In the genomic region with DNA sequence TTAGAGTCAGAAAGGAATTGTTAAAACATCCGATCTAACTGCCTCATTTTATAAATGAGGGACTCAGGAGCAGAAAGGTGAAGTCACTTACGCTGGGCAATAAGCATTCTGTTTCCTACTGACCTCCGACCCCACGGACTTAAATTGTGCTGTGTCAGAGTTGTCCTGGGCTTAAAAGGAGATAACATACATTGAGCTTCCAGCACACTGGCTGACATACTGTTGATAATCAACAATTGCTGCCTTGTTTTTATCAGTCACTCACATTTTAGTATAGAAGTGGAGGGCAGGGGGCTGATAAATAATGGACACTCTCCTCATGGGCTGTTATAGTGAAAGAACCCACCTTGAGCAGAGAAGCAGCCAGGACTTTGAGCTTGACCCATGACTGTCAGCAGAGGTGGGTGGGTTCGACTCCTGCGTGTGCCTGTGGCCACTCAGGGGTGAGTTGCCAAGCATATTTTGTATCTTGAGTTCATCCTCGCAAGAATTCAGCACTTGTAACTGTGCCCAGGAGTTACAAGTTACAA, we compare ENCODE assay signal across 24 cellular contexts.
DNase-seq lines count a peak whose midpoint lies in the region; ATAC-seq and TF ChIP-seq lines count a peak whose summit lies in the region.
"Had no signal": no experiment of that assay in that cellular context is flagged by ENCODE, and none has a peak within 500 bp of the region (broad histone marks: within the 10 kb centered on the region; RNA-seq: fewer than 3 reads in every experiment).

No MANE protein-coding gene starts in this region.

- no peak overlapping the region for H4K8ac ChIP-seq in mesendoderm (ENCODE audit: low read depth, low read length)

- H3K27me3 Mint-ChIP-seq in stimulated activated naive CD8-positive, alpha-beta T cell treated with anti-CD3 and anti-CD28 coated beads, Interleukin-15, Interleukin-2, amounts not matched to agents 100 ng/mL and 50 ng/mL, for 24 hours, result no peaks in the 10 kb centered on the region
- H3K27me3 Mint-ChIP-seq in WTC11 (ENCODE audit: low read depth), result no peaks in the 10 kb centered on the region; the same call in 1 of the 2 replicates
- H3K27me3 Mint-ChIP-seq: activated CD8-positive, alpha-beta memory T cell treated with anti-CD3 and anti-CD28 coated beads, Interleukin-2, amount 10 ng/mL, durations not matched to agents 7 days and 5 days; stimulated activated naive CD8-positive, alpha-beta T cell treated with anti-CD3 and anti-CD28 coated beads, Interleukin-15, amount 100 ng/mL, for 72 hours had no signal

- H3K4me2 ChIP-seq in mesendoderm (ENCODE audit: low read length), result no peak overlapping the region
- H3K4me2 ChIP-seq: A549 had no signal

- no peak overlapping the region for H3K23ac ChIP-seq in mesendoderm (ENCODE audit: low read length)

- H3K56ac ChIP-seq in mesendoderm (ENCODE audit: low read length), result peak overlapping the region; percentile 54

- no peaks in the 10 kb centered on the region for H3K9me3 Mint-ChIP-seq in stimulated activated naive CD8-positive, alpha-beta T cell treated with anti-CD3 and anti-CD28 coated beads, Interleukin-15, Interleukin-2, amounts not matched to agents 100 ng/mL and 50 ng/mL, for 24 hours
- 0 out of 2 replicates have a peak, but pooled peaks cover 3% of the 10 kb centered on the region for H3K9me3 Mint-ChIP-seq in WTC11
- H3K9me3 Mint-ChIP-seq: CD4-positive, alpha-beta memory T cell; stimulated activated naive CD8-positive, alpha-beta T cell treated with anti-CD3 and anti-CD28 coated beads, Interleukin-15, amount 100 ng/mL, for 72 hours had no signal

- no CpG with 5 or more reads among the region's 7 CpGs for WGBS in mesendoderm (ENCODE audit: extremely low coverage, insufficient coverage, low lambda C conversion rate)

- no peak overlapping the region for H3K9ac ChIP-seq in mesendoderm (ENCODE audit: low read length)

- H3K36me3 ChIP-seq in mesendoderm (ENCODE audit: control insufficient read depth, insufficient read depth, low read length), result no peaks in the 10 kb centered on the region
- H3K36me3 ChIP-seq: HAP-1, WERI-Rb-1 had no signal

- peak overlapping the region; percentile 65 for H3K4ac ChIP-seq in mesendoderm (ENCODE audit: low read depth, low read length)

- no peak overlapping the region for H2BK15ac ChIP-seq in mesendoderm (replicated peaks; ENCODE audit: low read depth)

- H2BK5ac ChIP-seq in mesendoderm (ENCODE audit: low read length), result peak overlapping the region; percentile 54

- H3K79me1 ChIP-seq in mesendoderm (ENCODE audit: low read length), result no peaks in the 10 kb centered on the region

- no peak overlapping the region for H3K4me3 Mint-ChIP-seq in stimulated activated naive CD8-positive, alpha-beta T cell treated with anti-CD3 and anti-CD28 coated beads, Interleukin-15, Interleukin-2, amounts not matched to agents 100 ng/mL and 50 ng/mL, for 24 hours
- no peak overlapping the region for H3K4me3 Mint-ChIP-seq in WTC11
- H3K4me3 Mint-ChIP-seq: activated CD8-positive, alpha-beta memory T cell treated with anti-CD3 and anti-CD28 coated beads, Interleukin-2, amount 10 ng/mL, durations not matched to agents 7 days and 5 days; CD4-positive, alpha-beta memory T cell; stimulated activated naive CD8-positive, alpha-beta T cell treated with anti-CD3 and anti-CD28 coated beads, Interleukin-15, amount 100 ng/mL, for 72 hours had no signal

- no peaks in the 10 kb centered on the region for H3K27me3 ChIP-seq in mesendoderm (ENCODE audit: insufficient read depth, low read length, poor library complexity)

- TF ChIP-seq CTCF in WTC11 (IDR thresholded peaks at IDR 0.05), result no peak

- no peak overlapping the region for H4K5ac ChIP-seq in mesendoderm (ENCODE audit: low read length)

- peak overlapping the region; percentile 13 for H3K18ac ChIP-seq in mesendoderm (ENCODE audit: low read length)

- H3K4me3 ChIP-seq in mesendoderm (ENCODE audit: low read length), result no peak overlapping the region
- H3K4me3 ChIP-seq: A549, HAP-1 had no signal

- no peaks in the 10 kb centered on the region for H3K79me2 ChIP-seq in mesendoderm (ENCODE audit: control insufficient read depth, insufficient read depth, low read length)

- no peak for ATAC-seq in stimulated activated naive CD8-positive, alpha-beta T cell treated with anti-CD3 and anti-CD28 coated beads, Interleukin-15, Interleukin-2, amounts not matched to agents 100 U/mL and 50 U/mL, for 24 hours
- ATAC-seq in WTC11 (no peak), HG02623 (IDR thresholded peaks at IDR 0.05; ENCODE audit: unreplicated experiment) (no peak), HG03159 (IDR thresholded peaks at IDR 0.05; ENCODE audit: unreplicated experiment) (no peak)
- ATAC-seq: A549; activated CD8-positive, alpha-beta memory T cell treated with anti-CD3 and anti-CD28 coated beads, Interleukin-2, amount 10 ng/mL, durations not matched to agents 7 days and 5 days; Panc1; stimulated activated naive CD8-positive, alpha-beta T cell treated with anti-CD3 and anti-CD28 coated beads, Interleukin-15, amount 100 ng/mL, for 72 hours had no signal

- POLR2A ChIA-PET in WTC11 (lab: Charles Lee), result interaction anchor here (0.6 kb wide), 1 partner anchor 29 kb away, joined by 3 read pairs; no protein-coding TSS in a partner anchor

- CTCF ChIA-PET in WTC11 (lab: Charles Lee), result no interaction called here

- peak overlapping the region; percentile 20 for H3K27ac ChIP-seq in mesendoderm (ENCODE audit: low read depth, low read length)
- H3K27ac ChIP-seq: WERI-Rb-1 had no signal

- no peak overlapping the region for H2AK5ac ChIP-seq in mesendoderm (ENCODE audit: low read length)

- H3K27ac Mint-ChIP-seq in stimulated activated naive CD8-positive, alpha-beta T cell treated with anti-CD3 and anti-CD28 coated beads, Interleukin-15, Interleukin-2, amounts not matched to agents 100 ng/mL and 50 ng/mL, for 24 hours, result peak overlapping the region; percentile 9
- peak overlapping the region; percentile 86 for H3K27ac Mint-ChIP-seq in WTC11
- H3K27ac Mint-ChIP-seq: activated CD8-positive, alpha-beta memory T cell treated with anti-CD3 and anti-CD28 coated beads, Interleukin-2, amount 10 ng/mL, durations not matched to agents 7 days and 5 days; CD4-positive, alpha-beta memory T cell had no signal

- no peaks in the 10 kb centered on the region for H3K4me1 Mint-ChIP-seq in stimulated activated naive CD8-positive, alpha-beta T cell treated with anti-CD3 and anti-CD28 coated beads, Interleukin-15, Interleukin-2, amounts not matched to agents 100 ng/mL and 50 ng/mL, for 24 hours (ENCODE audit: low read depth)
- H3K4me1 Mint-ChIP-seq in WTC11, result peaks cover 47% of the 10 kb centered on the region
- H3K4me1 Mint-ChIP-seq: activated CD8-positive, alpha-beta memory T cell treated with anti-CD3 and anti-CD28 coated beads, Interleukin-2, amount 10 ng/mL, durations not matched to agents 7 days and 5 days; CD4-positive, alpha-beta memory T cell had no signal

- no peaks in the 10 kb centered on the region for H3K36me3 Mint-ChIP-seq in stimulated activated naive CD8-positive, alpha-beta T cell treated with anti-CD3 and anti-CD28 coated beads, Interleukin-15, Interleukin-2, amounts not matched to agents 100 ng/mL and 50 ng/mL, for 24 hours (ENCODE audit: low read depth)
- no peaks in the 10 kb centered on the region for H3K36me3 Mint-ChIP-seq in WTC11
- H3K36me3 Mint-ChIP-seq: activated CD8-positive, alpha-beta memory T cell treated with anti-CD3 and anti-CD28 coated beads, Interleukin-2, amount 10 ng/mL, durations not matched to agents 7 days and 5 days; CD4-positive, alpha-beta memory T cell had no signal

- H2BK120ac ChIP-seq in mesendoderm (ENCODE audit: low read depth, low read length), result no peak overlapping the region

- DNase-seq in stimulated activated naive CD8-positive, alpha-beta T cell treated with anti-CD3 and anti-CD28 coated beads, Interleukin-15, Interleukin-2, amounts not matched to agents 100 U/mL and 50 U/mL, for 24 hours, result no peak
- DNase-seq in WTC11 (ENCODE audit: low spot score) (no peak), mesendoderm (peak; percentile 66), NCI-H1092 (lab: John Stamatoyannopoulos, UW) (no peak), GM19238 (ENCODE audit: insufficient read length, low spot score) (no peak)
- DNase-seq: activated CD4-positive, alpha-beta T cell treated with anti-CD3 and anti-CD28 coated beads, Interleukin-2, amount 50 U/mL, for 1 hour; activated CD8-positive, alpha-beta memory T cell treated with anti-CD3 and anti-CD28 coated beads, Interleukin-2, amount 10 ng/mL, durations not matched to agents 7 days and 5 days; activated T-cell treated with anti-CD3 and anti-CD28 coated beads, Interleukin-2, amount 50 U/mL, for 48 hours; CD4-positive, alpha-beta memory T cell; cerebellar nuclear complex; DMS153; kidney; NCI-H1092 treated with DMSO at 0.1 percent for 48 hours; NCI-H187; NCI-H524 treated with DMSO at 0.1 percent for 48 hours; SHP77; stimulated activated naive CD8-positive, alpha-beta T cell treated with anti-CD3 and anti-CD28 coated beads, Interleukin-15, amount 100 ng/mL, for 72 hours; WERI-Rb-1 had no signal

- peaks cover 2% of the 10 kb centered on the region for H3K4me1 ChIP-seq in mesendoderm (ENCODE audit: control insufficient read depth, low read depth, low read length)
- H3K4me1 ChIP-seq: A549, HAP-1 had no signal

TF ChIP-seq in WTC11, 78 proteins besides CTCF, POLR2A, EP300 and RAD21 (continues in another document):
- no peak for TF ChIP-seq GRHL2 (CRISPR knock-in tag; IDR thresholded peaks at IDR 0.05; ENCODE audit: insufficient replicate concordance, severe bottlenecking)
- TF ChIP-seq, protein P1, sequence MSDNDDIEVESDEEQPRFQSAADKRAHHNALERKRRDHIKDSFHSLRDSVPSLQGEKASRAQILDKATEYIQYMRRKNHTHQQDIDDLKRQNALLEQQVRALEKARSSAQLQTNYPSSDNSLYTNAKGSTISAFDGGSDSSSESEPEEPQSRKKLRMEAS (CRISPR knock-in tag; IDR thresholded peaks at IDR 0.05), result no peak
- no peak for TF ChIP-seq ZNF671 (CRISPR knock-in tag; IDR thresholded peaks at IDR 0.05)
- no peak for TF ChIP-seq SOX15 (CRISPR knock-in tag; IDR thresholded peaks at IDR 0.05)
- no peak for TF ChIP-seq ZNF416 (CRISPR knock-in tag; IDR thresholded peaks at IDR 0.05)
- TF ChIP-seq, protein P2, sequence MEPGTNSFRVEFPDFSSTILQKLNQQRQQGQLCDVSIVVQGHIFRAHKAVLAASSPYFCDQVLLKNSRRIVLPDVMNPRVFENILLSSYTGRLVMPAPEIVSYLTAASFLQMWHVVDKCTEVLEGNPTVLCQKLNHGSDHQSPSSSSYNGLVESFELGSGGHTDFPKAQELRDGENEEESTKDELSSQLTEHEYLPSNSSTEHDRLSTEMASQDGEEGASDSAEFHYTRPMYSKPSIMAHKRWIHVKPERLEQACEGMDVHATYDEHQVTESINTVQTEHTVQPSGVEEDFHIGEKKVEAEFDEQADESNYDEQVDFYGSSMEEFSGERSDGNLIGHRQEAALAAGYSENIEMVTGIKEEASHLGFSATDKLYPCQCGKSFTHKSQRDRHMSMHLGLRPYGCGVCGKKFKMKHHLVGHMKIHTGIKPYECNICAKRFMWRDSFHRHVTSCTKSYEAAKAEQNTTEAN (CRISPR knock-in tag; IDR thresholded peaks at IDR 0.05), result no peak
